ENCODE assay signal across 22 cellular contexts in the genomic region with DNA sequence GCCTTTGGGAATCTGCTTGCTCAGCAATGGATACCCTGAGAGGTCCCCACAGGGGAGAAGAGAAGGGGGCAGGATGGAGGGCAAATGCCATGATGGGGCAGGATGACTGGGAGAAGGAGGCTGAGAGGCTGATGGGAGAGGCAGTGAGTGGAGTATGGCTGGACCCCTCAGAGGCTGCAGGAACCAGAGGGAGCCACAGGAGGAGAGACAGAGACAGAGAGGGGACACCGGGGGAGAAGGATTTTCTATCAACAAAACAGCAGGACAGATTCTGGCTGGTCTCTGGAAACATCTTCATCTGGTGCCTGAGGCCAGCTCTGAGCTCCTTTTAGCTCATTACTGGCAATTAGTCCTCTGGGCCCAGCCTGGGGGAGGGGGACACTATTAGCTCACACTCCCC.
DNase-seq lines count a peak whose midpoint lies in the region; ATAC-seq, FAIRE-seq and TF ChIP-seq lines count a peak whose summit lies in the region.
"Had no signal": no experiment of that assay in that cellular context is flagged by ENCODE, and none has a peak within 500 bp of the region (broad histone marks: within the 10 kb centered on the region; RNA-seq: fewer than 3 reads in every experiment).

No MANE protein-coding gene starts in this region.

- peaks cover 14% of the 10 kb centered on the region for H3K4me1 Mint-ChIP-seq in glutamatergic neuron (ENCODE audit: low read depth, unreplicated experiment)

- ATAC-seq in A549 (no peak), GM19328 (IDR thresholded peaks at IDR 0.05; ENCODE audit: unreplicated experiment) (no peak), HG03565 (IDR thresholded peaks at IDR 0.05; ENCODE audit: unreplicated experiment) (no peak)
- ATAC-seq: GM23338 had no signal

- CTCF ChIA-PET in A549 (lab: Yijun Ruan, JAX), result interaction anchor here (0.8 to 2.6 kb wide), 4 partner anchors 12 to 214 kb away, joined by 3 to 15 read pairs (median 6); no protein-coding TSS in a partner anchor
- CTCF ChIA-PET in HEK293 (lab: Yijun Ruan, JAX), result interaction anchor here (0.6 to 1.3 kb wide), 3 partner anchors 12 to 155 kb away, joined by 3 to 6 read pairs (median 3); no protein-coding TSS in a partner anchor

- H3K4me3 Mint-ChIP-seq in glutamatergic neuron (ENCODE audit: unreplicated experiment), result peak overlapping the region; percentile 16
- H3K4me3 Mint-ChIP-seq: CD4-positive, alpha-beta memory T cell; GM23338 had no signal

- H3K4me1 ChIP-seq in A549 (no peaks in the 10 kb centered on the region), HEK293 (ENCODE audit: control insufficient read depth, insufficient read depth, low read length) (no peaks in the 10 kb centered on the region)

- H3K27me3 Mint-ChIP-seq in glutamatergic neuron (ENCODE audit: unreplicated experiment), result peaks cover 17% of the 10 kb centered on the region

- DNase-seq in A549 (ENCODE audit: low read depth in 1 of 2, low spot score in 1 of 2) (no peak), glutamatergic neuron (no peak), retina (peak; percentile 18), NCI-H1417 (lab: John Stamatoyannopoulos, UW) (no peak), AG08395 (ENCODE audit: low spot score) (no peak)
- DNase-seq: ACHN; C1 segment of cervical spinal cord; Calu3; CD4-positive, alpha-beta memory T cell; COR-L47; DMS53; DMS79 treated with DMSO at 0.1 percent for 48 hours; HCEC 1CT had no signal

- H3K9me3 ChIP-seq in A549 (no peaks in the 10 kb centered on the region), HEK293 (ENCODE audit: control insufficient read depth, insufficient read depth, low read depth, low read length) (no peaks in the 10 kb centered on the region)

- WGBS in A549 (ENCODE audit: missing lambda C conversion rate), result 31% methylated on average over 1 of the region's 1 CpG

- no peaks in the 10 kb centered on the region for H3K36me3 ChIP-seq in HEK293 (ENCODE audit: control insufficient read depth in 2 of 2, insufficient read depth in 1 of 2, low read length in 2 of 2)

- no peak overlapping the region for H3K27ac ChIP-seq in A549
- H3K27ac ChIP-seq in HEK293 (ENCODE audit: extremely low read depth, low read depth, low read length), result no peak overlapping the region
- H3K27ac ChIP-seq: 22Rv1 had no signal

- H3K4me2 ChIP-seq in A549, result no peak overlapping the region
- H3K4me2 ChIP-seq: GM23338 had no signal

- H3K4me3 ChIP-seq in A549, result no peak overlapping the region
- H3K4me3 ChIP-seq in HEK293 (ENCODE audit: low read depth, low read length), result no peak overlapping the region
- H3K4me3 ChIP-seq: GM23338 had no signal

- no peaks in the 10 kb centered on the region for H3K36me3 Mint-ChIP-seq in glutamatergic neuron (ENCODE audit: unreplicated experiment)
- H3K36me3 Mint-ChIP-seq: CD4-positive, alpha-beta memory T cell had no signal

- POLR2A ChIA-PET in A549 (lab: Yijun Ruan, JAX), result no interaction called here
- POLR2A ChIA-PET in HEK293 (lab: Yijun Ruan, JAX), result no interaction called here

- FAIRE-seq in A549 (lab: Jason Lieb, UNC), result no peak
- FAIRE-seq: A204.1, G401.6, GM12892, H54 had no signal

- H3K27ac Mint-ChIP-seq in glutamatergic neuron (ENCODE audit: unreplicated experiment), result no peak overlapping the region
- H3K27ac Mint-ChIP-seq: CD4-positive, alpha-beta memory T cell; GM23338 had no signal

- TF ChIP-seq RAD21 in A549 (conservative IDR thresholded peaks at IDR 0.05 in 1 of 2, IDR thresholded peaks at IDR 0.05 in 1 of 2), result no peak

- TF ChIP-seq CTCF in A549 (IDR thresholded peaks at IDR 0.05) (no peak), HEK293 (tag by site-specific recombination; IDR thresholded peaks at IDR 0.05) (no peak), glutamatergic neuron (IDR thresholded peaks at IDR 0.05; ENCODE audit: partially characterized antibody, unreplicated experiment) (no peak)

- peaks cover under 1% of the 10 kb centered on the region for H3K9me3 Mint-ChIP-seq in glutamatergic neuron (ENCODE audit: unreplicated experiment)
- H3K9me3 Mint-ChIP-seq: CD4-positive, alpha-beta memory T cell; GM23338 had no signal

- no peak for TF ChIP-seq EP300 in A549 (IDR thresholded peaks at IDR 0.05)

- TF ChIP-seq POLR2A in A549 (IDR thresholded peaks at IDR 0.05; ENCODE audit: low read length), result no peak

TF ChIP-seq in A549, 52 proteins besides CTCF, POLR2A, EP300 and RAD21:
- TF ChIP-seq KDM5A (IDR thresholded peaks at IDR 0.05) (no peak), MAFK (IDR thresholded peaks at IDR 0.05; ENCODE audit: partially characterized antibody) (peak; percentile 31)

TF ChIP-seq in HEK293, 187 proteins besides CTCF, POLR2A, EP300 and RAD21:
- TF ChIP-seq ZIC2 (tag by site-specific recombination; IDR thresholded peaks at IDR 0.05), result peak; percentile 91
- no peak for TF ChIP-seq ZNF23 (tag by site-specific recombination; IDR thresholded peaks at IDR 0.05; ENCODE audit: borderline replicate concordance)
